In genomic region chr11:72814139-72814830, GRCh38 we compare ENCODE assay signal across 8 cellular contexts. TPM values are rescaled to one million over a fixed set of nuclear protein-coding genes. Genes with fewer than 3 reads are reported as not detected.
DNase-seq lines count a peak whose midpoint lies in the region; ATAC-seq and TF ChIP-seq lines count a peak whose summit lies in the region.

A gene with protein sequence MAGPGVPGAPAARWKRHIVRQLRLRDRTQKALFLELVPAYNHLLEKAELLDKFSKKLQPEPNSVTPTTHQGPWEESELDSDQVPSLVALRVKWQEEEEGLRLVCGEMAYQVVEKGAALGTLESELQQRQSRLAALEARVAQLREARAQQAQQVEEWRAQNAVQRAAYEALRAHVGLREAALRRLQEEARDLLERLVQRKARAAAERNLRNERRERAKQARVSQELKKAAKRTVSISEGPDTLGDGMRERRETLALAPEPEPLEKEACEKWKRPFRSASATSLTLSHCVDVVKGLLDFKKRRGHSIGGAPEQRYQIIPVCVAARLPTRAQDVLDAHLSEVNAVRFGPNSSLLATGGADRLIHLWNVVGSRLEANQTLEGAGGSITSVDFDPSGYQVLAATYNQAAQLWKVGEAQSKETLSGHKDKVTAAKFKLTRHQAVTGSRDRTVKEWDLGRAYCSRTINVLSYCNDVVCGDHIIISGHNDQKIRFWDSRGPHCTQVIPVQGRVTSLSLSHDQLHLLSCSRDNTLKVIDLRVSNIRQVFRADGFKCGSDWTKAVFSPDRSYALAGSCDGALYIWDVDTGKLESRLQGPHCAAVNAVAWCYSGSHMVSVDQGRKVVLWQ (plus strand): TSS chr11:72814411. CDS start chr11:72814446, 35 bp downstream.

- DNase-seq in CD14-positive monocyte (ENCODE audit: low spot score) = peak; percentile 84
- DNase-seq in GM19240 (ENCODE audit: insufficient read length, low spot score) = peak; percentile 70
- peak; percentile 37 for DNase-seq in NCI-H82 treated with DMSO at 0.1 percent for 48 hours (lab: John Stamatoyannopoulos, UW; ENCODE audit: unreplicated experiment)
- DNase-seq in activated CD8-positive, alpha-beta T cell treated with anti-CD3 and anti-CD28 coated beads, Interleukin-2, amount 10 ng/mL, durations not matched to agents 7 days and 5 days = peak; percentile 88
- peak; percentile 87 for DNase-seq in effector CD4-positive, alpha-beta T cell
- DNase-seq in medulla oblongata (ENCODE audit: extremely low spot score) = peak; percentile 93
- DNase-seq in stimulated activated CD8-positive, alpha-beta memory T cell treated with anti-CD3 and anti-CD28 coated beads, Interleukin-12 subunit alpha, Interleukin-12 subunit beta, amount 100 ng/mL, for 1 hour (ENCODE audit: low read depth) = peak; percentile 79

- POLR2A ChIA-PET in activated CD8-positive, alpha-beta T cell treated with anti-CD3 and anti-CD28 coated beads, Interleukin-2, amount 10 ng/mL, durations not matched to agents 7 days and 5 days (lab: Charles Lee) = interaction anchor here (0.6 to 1.9 kb wide), 8 partner anchors 20 to 733 kb away, joined by 3 to 21 read pairs (median 5); partner anchors contain the start of genes FCHSD2 and STARD10

- peak; percentile 38 for ATAC-seq in HG03457 (IDR thresholded peaks at IDR 0.05; ENCODE audit: unreplicated experiment)
- ATAC-seq in activated CD8-positive, alpha-beta T cell treated with anti-CD3 and anti-CD28 coated beads, Interleukin-2, amount 10 ng/mL, durations not matched to agents 7 days and 5 days = peak; percentile 74

- H3K9me3 Mint-ChIP-seq in CD14-positive monocyte = peaks cover 0 to 5% (median 3%) of the 10 kb centered on the region in 7 donors
- H3K9me3 Mint-ChIP-seq in activated CD8-positive, alpha-beta T cell treated with anti-CD3 and anti-CD28 coated beads, Interleukin-2, amount 10 ng/mL, durations not matched to agents 7 days and 5 days (ENCODE audit: insufficient read depth) = no peaks in the 10 kb centered on the region

- CTCF ChIA-PET in activated CD8-positive, alpha-beta T cell treated with anti-CD3 and anti-CD28 coated beads, Interleukin-2, amount 10 ng/mL, durations not matched to agents 7 days and 5 days (lab: Charles Lee) = interaction anchor here (1.0 to 6.6 kb wide), 11 partner anchors 13 to 367 kb away, joined by 3 to 65 read pairs (median 7); partner anchors contain the start of genes FCHSD2 and STARD10

- peak within 1 kb of the TSS; percentile 98 to 100 (median 99) for H3K27ac Mint-ChIP-seq in CD14-positive monocyte
- H3K27ac Mint-ChIP-seq in activated CD8-positive, alpha-beta T cell treated with anti-CD3 and anti-CD28 coated beads, Interleukin-2, amount 10 ng/mL, durations not matched to agents 7 days and 5 days = peak within 1 kb of the TSS; percentile 99

- peaks cover 0 to 5% (median 3%) of the 10 kb centered on the region in 3 donors for H3K27me3 Mint-ChIP-seq in CD14-positive monocyte (ENCODE audit: low read depth in 3 of 3)
- H3K27me3 Mint-ChIP-seq in activated CD8-positive, alpha-beta T cell treated with anti-CD3 and anti-CD28 coated beads, Interleukin-2, amount 10 ng/mL, durations not matched to agents 7 days and 5 days (ENCODE audit: low read depth) = no peaks in the 10 kb centered on the region

- intact Hi-C loops in CD14-positive monocyte (cut with micrococcal nuclease) = loop anchor here (2.0 to 5.0 kb wide), 5 partner anchors 19 to 92 kb away; partner anchors contain the start of gene STARD10 (in 1 of the 2)

- peak within 1 kb of the TSS; percentile 99 to 100 for H3K4me3 Mint-ChIP-seq in CD14-positive monocyte
- peak within 1 kb of the TSS; percentile 100 for H3K4me3 Mint-ChIP-seq in activated CD8-positive, alpha-beta T cell treated with anti-CD3 and anti-CD28 coated beads, Interleukin-2, amount 10 ng/mL, durations not matched to agents 7 days and 5 days

- peaks cover 65% of the 10 kb centered on the region for H3K4me1 Mint-ChIP-seq in CD14-positive monocyte
- peaks cover 50% of the 10 kb centered on the region for H3K4me1 Mint-ChIP-seq in activated CD8-positive, alpha-beta T cell treated with anti-CD3 and anti-CD28 coated beads, Interleukin-2, amount 10 ng/mL, durations not matched to agents 7 days and 5 days (ENCODE audit: low read depth)

- TF ChIP-seq CTCF in CD14-positive monocyte (IDR thresholded peaks at IDR 0.05) = no peak

- peaks cover 39 to 63% of the 10 kb centered on the region in 2 donors for H3K36me3 Mint-ChIP-seq in CD14-positive monocyte
- peaks cover 70% of the 10 kb centered on the region for H3K36me3 Mint-ChIP-seq in activated CD8-positive, alpha-beta T cell treated with anti-CD3 and anti-CD28 coated beads, Interleukin-2, amount 10 ng/mL, durations not matched to agents 7 days and 5 days (ENCODE audit: low read depth)

RNA-seq across cellular contexts. Expression of the gene that starts here (rescaled TPM):
- polyA plus RNA-seq in CD14-positive monocyte = 10 to 100 TPM; 36.9 to 46.8 TPM
- total RNA-seq in activated CD8-positive, alpha-beta T cell treated with anti-CD3 and anti-CD28 coated beads, Interleukin-2, amount 10 ng/mL, durations not matched to agents 7 days and 5 days = 100 to 1,000 TPM; 104 to 105 TPM

Comparison
In these comparisons a context has a peak if more than half of its experiments do, and no peak if none do; other contexts are left out.
1. Peak in every context shown above with its lines: DNase-seq and ATAC-seq.
2. DNase-seq: peak in every context shown above with its lines; median percentile 93 in medulla oblongata; 88 in activated CD8-positive, alpha-beta T cell treated with anti-CD3 and anti-CD28 coated beads, Interleukin-2, amount 10 ng/mL, durations not matched to agents 7 days and 5 days; 87 in effector CD4-positive, alpha-beta T cell; 84 in CD14-positive monocyte; 79 in stimulated activated CD8-positive, alpha-beta memory T cell treated with anti-CD3 and anti-CD28 coated beads, Interleukin-12 subunit alpha, Interleukin-12 subunit beta, amount 100 ng/mL, for 1 hour; 70 in GM19240; 37 in NCI-H82 treated with DMSO at 0.1 percent for 48 hours.